1 cellular context compared by ENCODE assay signal in genomic region chr3:146050700-146051099, GRCh38.
TF ChIP-seq lines count a peak whose summit lies in the region.

No MANE protein-coding gene starts in this region.

TF ChIP-seq in A549, 52 proteins besides CTCF, POLR2A, EP300 and RAD21 (continued from another document):
- TF ChIP-seq, protein P1, sequence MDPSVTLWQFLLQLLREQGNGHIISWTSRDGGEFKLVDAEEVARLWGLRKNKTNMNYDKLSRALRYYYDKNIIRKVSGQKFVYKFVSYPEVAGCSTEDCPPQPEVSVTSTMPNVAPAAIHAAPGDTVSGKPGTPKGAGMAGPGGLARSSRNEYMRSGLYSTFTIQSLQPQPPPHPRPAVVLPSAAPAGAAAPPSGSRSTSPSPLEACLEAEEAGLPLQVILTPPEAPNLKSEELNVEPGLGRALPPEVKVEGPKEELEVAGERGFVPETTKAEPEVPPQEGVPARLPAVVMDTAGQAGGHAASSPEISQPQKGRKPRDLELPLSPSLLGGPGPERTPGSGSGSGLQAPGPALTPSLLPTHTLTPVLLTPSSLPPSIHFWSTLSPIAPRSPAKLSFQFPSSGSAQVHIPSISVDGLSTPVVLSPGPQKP (IDR thresholded peaks at IDR 0.05; ENCODE audit: low read depth, low read length): no peak
- TF ChIP-seq CHD4 (IDR thresholded peaks at IDR 0.05; ENCODE audit: borderline replicate concordance): no peak
